1 cellular context compared by ENCODE assay signal in genomic region chr11:72135891-72136676, GRCh38.
A peak's percentile ranks its signal among the peaks of the same experiment; 100 is the strongest.
TF ChIP-seq lines count a peak whose summit lies in the region.

No MANE protein-coding gene starts in this region.

TF ChIP-seq in IMR-90, 13 proteins besides CTCF, POLR2A, EP300 and RAD21:
- TF ChIP-seq NFE2L2 (IDR thresholded peaks at IDR 0.05; ENCODE audit: low read depth, low read length) (no peak), CEBPB (IDR thresholded peaks at IDR 0.05; ENCODE audit: low read depth, low read length) (peak; percentile 57), MXI1 (IDR thresholded peaks at IDR 0.05; ENCODE audit: borderline replicate concordance, low read depth, low read length) (no peak)
